ENCODE assay signal across 28 cellular contexts in genomic region chr12:130491421-130492357, GRCh38.
DNase-seq lines count a peak whose midpoint lies in the region; ATAC-seq and TF ChIP-seq lines count a peak whose summit lies in the region.
"Had no signal": no experiment of that assay in that cellular context is flagged by ENCODE, and none has a peak within 500 bp of the region (broad histone marks: within the 10 kb centered on the region; RNA-seq: fewer than 3 reads in every experiment).

No MANE protein-coding gene starts in this region.

- H3K9me3 Mint-ChIP-seq in neural crest cell: no peaks in the 10 kb centered on the region
- H3K9me3 Mint-ChIP-seq: activated T-helper 2 cell treated with anti-CD3 and anti-CD28 coated beads, Interferon-gamma antibody, Interleukin-2, Interleukin-4, amounts not matched to agents 10 μg/mL and 5 μg/mL and 100 μg/mL, durations not matched to agents 14 hours and 24 hours and 36 hours; immature natural killer cell; natural killer cell; stimulated activated naive CD8-positive, alpha-beta T cell treated with anti-CD3 and anti-CD28 coated beads, Interleukin-15, Interleukin-2, amounts not matched to agents 100 ng/mL and 50 ng/mL, for 24 hours had no signal

- intact Hi-C loops in left cardiac atrium (cut with DNase I) (no loop called here), thyroid gland (cut with DNase I) (no loop called here)

- H3K4me3 Mint-ChIP-seq in neural crest cell: no peak overlapping the region
- H3K4me3 Mint-ChIP-seq: activated naive CD8-positive, alpha-beta T cell; CD4-positive, alpha-beta memory T cell; effector memory CD8-positive, alpha-beta T cell; immature natural killer cell; natural killer cell; stimulated activated naive CD8-positive, alpha-beta T cell treated with anti-CD3 and anti-CD28 coated beads, Interleukin-15, Interleukin-2, amounts not matched to agents 100 ng/mL and 50 ng/mL, for 24 hours had no signal

- H3K4me1 Mint-ChIP-seq in neural crest cell: peaks cover 9% of the 10 kb centered on the region
- H3K4me1 Mint-ChIP-seq: CD4-positive, alpha-beta memory T cell; immature natural killer cell; natural killer cell had no signal

- no peak overlapping the region for H3K4me3 ChIP-seq in thyroid gland (replicated peaks in 1 of 3)
- H3K4me3 ChIP-seq: coronary artery, tibial artery had no signal

- no peaks in the 10 kb centered on the region for H3K36me3 ChIP-seq in thyroid gland
- H3K36me3 ChIP-seq: tibial artery had no signal

- H3K36me3 Mint-ChIP-seq in neural crest cell (ENCODE audit: low read depth): no peaks in the 10 kb centered on the region
- H3K36me3 Mint-ChIP-seq: activated naive CD8-positive, alpha-beta T cell; CD4-positive, alpha-beta memory T cell; immature natural killer cell; natural killer cell had no signal

- ATAC-seq in left cardiac atrium (peak; percentile 75 to 87), HG02623 (IDR thresholded peaks at IDR 0.05; ENCODE audit: unreplicated experiment) (no peak)
- ATAC-seq: effector memory CD8-positive, alpha-beta T cell; esophagus mucosa; natural killer cell had no signal

- peaks cover 2 to 12% of the 10 kb centered on the region in 2 donors for H3K4me1 ChIP-seq in thyroid gland

- DNase-seq in NCI-H82 (lab: John Stamatoyannopoulos, UW) (peak; percentile 45), NCI-H82 treated with DMSO at 0.1 percent for 48 hours (lab: John Stamatoyannopoulos, UW; ENCODE audit: unreplicated experiment) (no peak), left cardiac atrium (peak; percentile 31), neural crest cell (ENCODE audit: low read depth, low spot score) (no peak), thyroid gland (peak; percentile 23 to 33), NCI-H2171 treated with DMSO at 0.1 percent for 48 hours (lab: John Stamatoyannopoulos, UW) (no peak), NCI-H1105 treated with DMSO at 0.1 percent for 48 hours (lab: John Stamatoyannopoulos, UW) (no peak)
- DNase-seq: activated CD4-positive, alpha-beta T cell treated with anti-CD3 and anti-CD28 coated beads, Interleukin-2, amount 50 U/mL, for 48 hours; activated CD4-positive, CD25-positive, alpha-beta regulatory T cell; AML-193; CD4-positive, alpha-beta memory T cell; DMS 273 treated with DMSO at 0.1 percent for 48 hours; effector memory CD8-positive, alpha-beta T cell; foreskin fibroblast; hippocampal formation; immature natural killer cell; MV-4-11; natural killer cell; NCI-H146; NCI-H510A; SIG-M5; tibial artery had no signal

- peak overlapping the region; percentile 13 for H3K27ac Mint-ChIP-seq in neural crest cell (ENCODE audit: unreplicated experiment)
- H3K27ac Mint-ChIP-seq: activated naive CD8-positive, alpha-beta T cell; activated T-helper 2 cell treated with anti-CD3 and anti-CD28 coated beads, Interferon-gamma antibody, Interleukin-2, Interleukin-4, amounts not matched to agents 10 μg/mL and 5 μg/mL and 100 μg/mL, durations not matched to agents 14 hours and 24 hours and 36 hours; CD4-positive, alpha-beta memory T cell; effector memory CD8-positive, alpha-beta T cell; immature natural killer cell; natural killer cell; stimulated activated naive CD8-positive, alpha-beta T cell treated with anti-CD3 and anti-CD28 coated beads, Interleukin-15, Interleukin-2, amounts not matched to agents 100 ng/mL and 50 ng/mL, for 24 hours had no signal

- TF ChIP-seq POLR2A in thyroid gland (IDR thresholded peaks at IDR 0.05): no peak

- no peaks in the 10 kb centered on the region for H3K9me3 ChIP-seq in thyroid gland
- H3K9me3 ChIP-seq: tibial artery had no signal

- 37 to 45% methylated on average over 24 to 28 of the region's 32 CpGs for WGBS in thyroid gland, 2 donors

- no peak overlapping the region for H3K27ac ChIP-seq in thyroid gland
- H3K27ac ChIP-seq: coronary artery, tibial artery had no signal

- H3K27me3 ChIP-seq in thyroid gland: no peaks in the 10 kb centered on the region

- peaks cover 17% of the 10 kb centered on the region for H3K27me3 Mint-ChIP-seq in neural crest cell (ENCODE audit: low read depth)
- H3K27me3 Mint-ChIP-seq: activated naive CD8-positive, alpha-beta T cell; stimulated activated naive CD8-positive, alpha-beta T cell treated with anti-CD3 and anti-CD28 coated beads, Interleukin-15, Interleukin-2, amounts not matched to agents 100 ng/mL and 50 ng/mL, for 24 hours had no signal

- TF ChIP-seq CTCF in neural crest cell (conservative IDR thresholded peaks at IDR 0.05) (no peak), thyroid gland (IDR thresholded peaks at IDR 0.05) (no peak)

Comparison
In these comparisons a context has a peak if more than half of its experiments do, and no peak if none do; other contexts are left out.
1. DNase-seq: peak in NCI-H82 (single experiment), left cardiac atrium (single experiment) and thyroid gland (2 of 2); none in NCI-H82 treated with DMSO at 0.1 percent for 48 hours (single experiment), neural crest cell (single experiment), NCI-H2171 treated with DMSO at 0.1 percent for 48 hours (single experiment) and NCI-H1105 treated with DMSO at 0.1 percent for 48 hours (single experiment).